21 cellular contexts compared by ENCODE assay signal in genomic region chr2:3776311-3776710, GRCh38.
"Had no signal": no experiment of that assay in that cellular context is flagged by ENCODE, and none has a peak within 500 bp of the region (broad histone marks: within the 10 kb centered on the region; RNA-seq: fewer than 3 reads in every experiment).

No MANE protein-coding gene starts in this region.

- H3K9ac ChIP-seq: KMS-11, SK-N-SH had no signal

- H3K36me3 Mint-ChIP-seq: IgD-negative memory B cell had no signal

- H3K27ac ChIP-seq: KMS-11 had no signal

- H3K9me3 ChIP-seq: SK-N-SH had no signal

- H3K27ac Mint-ChIP-seq: IgD-negative memory B cell had no signal

- H3K4me3 ChIP-seq: K562 had no signal

- DNase-seq: Kasumi-1, MM.1S, NCI-H1092 treated with DMSO at 0.1 percent for 48 hours, NCI-H1436, NCI-H187, NCI-H2029, NCI-H2081 treated with DMSO at 0.1 percent for 48 hours, NCI-H2171, NCI-H226, NCI-H446, NCI-H510A, NCI-H524 treated with DMSO at 0.1 percent for 48 hours, NCI-H69, NCI-H774, RPMI8226, SHP77, SK-N-SH had no signal

- H3K4me2 ChIP-seq: KMS-11, SK-N-SH had no signal

- ATAC-seq: HepG2, K562 had no signal
